ENCODE assay signal across 27 cellular contexts in the genomic region with DNA sequence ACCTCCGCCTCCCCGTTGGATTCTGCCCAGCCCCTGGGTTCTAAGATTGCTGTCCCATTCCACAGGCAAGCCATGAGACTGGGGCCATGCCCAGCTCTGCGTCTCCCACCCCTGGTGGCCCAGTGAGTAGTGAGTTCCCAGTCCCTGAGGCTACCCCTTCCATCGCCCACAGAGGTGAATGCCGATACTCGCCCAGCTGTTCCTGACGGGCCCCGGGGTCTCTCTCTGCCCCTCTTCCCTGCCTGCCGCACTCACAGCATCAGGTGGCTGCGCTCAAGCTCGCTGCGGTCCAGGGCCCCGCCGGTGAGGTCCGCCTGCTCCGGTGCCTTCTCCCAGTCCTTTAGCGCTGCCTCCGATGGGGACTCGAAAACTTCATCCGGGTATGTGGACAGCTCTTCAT. TPM values are rescaled to one million over a fixed set of nuclear protein-coding genes. Genes with fewer than 3 reads are reported as not detected.
"Had no signal": no experiment of that assay in that cellular context is flagged by ENCODE, and none has a peak within 500 bp of the region (broad histone marks: within the 10 kb centered on the region; RNA-seq: fewer than 3 reads in every experiment).

No MANE protein-coding gene starts in this region.

- H3K36me3 ChIP-seq: ovary had no signal

- H3K4me2 ChIP-seq: smooth muscle cell had no signal

- H3K9me3 ChIP-seq: esophagus squamous epithelium, ovary, right lobe of liver, stomach, thyroid gland, vagina had no signal

- ATAC-seq: effector memory CD8-positive, alpha-beta T cell; naive thymus-derived CD4-positive, alpha-beta T cell; right lobe of liver; stimulated activated effector memory CD8-positive, alpha-beta T cell treated with anti-CD3 and anti-CD28 coated beads, Interleukin-12 subunit alpha, Interleukin-12 subunit beta, amount 100 ng/mL, for 72 hours had no signal

- H3K27ac ChIP-seq: esophagus squamous epithelium, ovary, right lobe of liver, stomach, thyroid gland, vagina had no signal

- DNase-seq: cortex of kidney; effector memory CD8-positive, alpha-beta T cell; erythroblast; esophagus squamous epithelium; foreskin melanocyte; glutamatergic neuron; hypothalamus; immature natural killer cell; islet precursor cell; kidney glomerular epithelial cell; mesendoderm; midbrain; naive thymus-derived CD4-positive, alpha-beta T cell; nephron progenitor cell; occipital lobe; retina; stimulated activated CD4-positive, alpha-beta T cell treated with anti-CD3 and anti-CD28 coated beads, Interleukin-2, amount 100 ng/mL, for 24 hours; stimulated activated CD4-positive, alpha-beta T cell treated with anti-CD3 and anti-CD28 coated beads, Interleukin-4, amount 100 ng/mL, for 24 hours; stimulated activated naive CD4-positive, alpha-beta T cell treated with Interleukin-2 at 50 U/mL for 16 hours; stomach; thyroid gland; trophoblast cell had no signal

- H3K4me3 ChIP-seq: esophagus squamous epithelium, ovary, right lobe of liver, smooth muscle cell, stomach, thyroid gland, vagina had no signal

- H3K4me1 ChIP-seq: right lobe of liver had no signal

- H3K27me3 ChIP-seq: esophagus squamous epithelium, ovary, right lobe of liver, stomach, thyroid gland, vagina had no signal

RNA-seq across cellular contexts. Expression of a gene that starts 10.1 kb away (rescaled TPM):
- polyA plus RNA-seq: naive thymus-derived CD4-positive, alpha-beta T cell had no signal
